In genomic region chr16:68395167-68395786, GRCh38 we compare ENCODE assay signal across 20 cellular contexts. TPM values are rescaled to one million over a fixed set of nuclear protein-coding genes. Genes with fewer than 3 reads are reported as not detected.
"Had no signal": no experiment of that assay in that cellular context is flagged by ENCODE, and none has a peak within 500 bp of the region (broad histone marks: within the 10 kb centered on the region; RNA-seq: fewer than 3 reads in every experiment).

No MANE protein-coding gene starts in this region.

- H3K4me2 ChIP-seq: SK-N-SH had no signal

- H3K9me3 ChIP-seq: SK-N-SH had no signal

- DNase-seq: KBM-7, NCI-H1092, NCI-H1105 treated with DMSO at 0.1 percent for 48 hours, NCI-H1417 treated with DMSO at 0.1 percent for 48 hours, NCI-H146, NCI-H1694 treated with DMSO at 0.1 percent for 48 hours, NCI-H1930, NCI-H2081, NCI-H2107, NCI-H2227 treated with DMSO at 0.1 percent for 48 hours, NCI-H446, NCI-H510A, NCI-H524 treated with DMSO at 0.1 percent for 48 hours, NCI-H69, NCI-H774, RPMI8226, SHP77, SK-N-SH had no signal

- H3K9ac ChIP-seq: SK-N-SH had no signal

- FAIRE-seq: RCC 7860 had no signal

RNA-seq across cellular contexts. Expression of gene SMPD3, which starts 53.0 kb away (rescaled TPM):
- total RNA-seq: MCF 10A had no signal
